Comparison of ENCODE assay signal across 9 cellular contexts in genomic region chr18:12038661-12039417, GRCh38. TPM values are rescaled to one million over a fixed set of nuclear protein-coding genes. Genes with fewer than 3 reads are reported as not detected.
DNase-seq lines count a peak whose midpoint lies in the region; ATAC-seq and TF ChIP-seq lines count a peak whose summit lies in the region.
"Had no signal": no experiment of that assay in that cellular context is flagged by ENCODE, and none has a peak within 500 bp of the region (broad histone marks: within the 10 kb centered on the region; RNA-seq: fewer than 3 reads in every experiment).

No MANE protein-coding gene starts in this region.

- peak; percentile 87 for ATAC-seq in GM19324 (IDR thresholded peaks at IDR 0.05; ENCODE audit: low FRiP score, unreplicated experiment)
- ATAC-seq in HG03521 (IDR thresholded peaks at IDR 0.05; ENCODE audit: unreplicated experiment): peak; percentile 73
- ATAC-seq in mucosa of descending colon: peak; percentile 98

- no peaks in the 10 kb centered on the region for H3F3A ChIP-seq in OCI-LY1 (ENCODE audit: insufficient read depth, low read length)

- H2AFZ ChIP-seq in OCI-LY1 (ENCODE audit: low read length): no peak overlapping the region

- H3K36me3 ChIP-seq in OCI-LY1 (ENCODE audit: insufficient read depth, low read length) (no peaks in the 10 kb centered on the region), mucosa of descending colon (ENCODE audit: low read depth) (no peaks in the 10 kb centered on the region)

- H3K4me1 ChIP-seq in OCI-LY1 (ENCODE audit: insufficient read depth, low read length, severe bottlenecking): peaks cover 4% of the 10 kb centered on the region
- no peaks in the 10 kb centered on the region for H3K4me1 ChIP-seq in mucosa of descending colon (ENCODE audit: low read depth)

- intact Hi-C loops in mucosa of descending colon (cut with DNase I, micrococcal nuclease): loop anchor here (2.0 to 5.0 kb wide), 2 partner anchors 100 to 102 kb away; no protein-coding TSS in a partner anchor

- H3K4me3 ChIP-seq in OCI-LY1 (ENCODE audit: low read depth, low read length, poor library complexity, severe bottlenecking) (peak overlapping the region; percentile 54), epithelial cell of proximal tubule (ENCODE audit: low read depth, low read length) (peak overlapping the region; percentile 64), mucosa of descending colon (no peak overlapping the region)

- no peaks in the 10 kb centered on the region for H3K9me2 ChIP-seq in OCI-LY1 (ENCODE audit: low read depth, low read length)

- H3K9me3 ChIP-seq in OCI-LY1 (ENCODE audit: low read length) (no peaks in the 10 kb centered on the region), mucosa of descending colon (no peaks in the 10 kb centered on the region)

- H3K27me3 ChIP-seq in OCI-LY1 (ENCODE audit: insufficient read depth, low read length): peaks cover 6% of the 10 kb centered on the region; the same call in 1 of the 2 replicates

- DNase-seq in C1 segment of cervical spinal cord (lab: John Stamatoyannopoulos, UW) (peak in 12 of 14 donors; percentile 32 to 82 (median 60)), activated T-cell treated with anti-CD3 and anti-CD28 coated beads for 4 hours (peak; percentile 62), epithelial cell of proximal tubule (ENCODE audit: low read depth) (no peak), mucosa of descending colon (peak; percentile 87 to 92 (median 87))
- DNase-seq in stimulated activated CD8-positive, alpha-beta memory T cell treated with anti-CD3 and anti-CD28 coated beads, Interleukin-2, amount 100 ng/mL, for 1 hour (ENCODE audit: low read depth in 2 of 2): peak; percentile 50 to 61

- peak; percentile 98 for TF ChIP-seq CTCF in OCI-LY1 (IDR thresholded peaks at IDR 0.05; ENCODE audit: low read length)
- TF ChIP-seq CTCF in epithelial cell of proximal tubule (conservative IDR thresholded peaks at IDR 0.05; ENCODE audit: low read depth, low read length): peak; percentile 87
- peak; percentile 95 for TF ChIP-seq CTCF in mucosa of descending colon (IDR thresholded peaks at IDR 0.05)

- H3K79me2 ChIP-seq in OCI-LY1 (ENCODE audit: insufficient read depth, low read length): no peaks in the 10 kb centered on the region

- peak overlapping the region; percentile 69 for H3K4me2 ChIP-seq in OCI-LY1 (ENCODE audit: low read length)

- no peaks in the 10 kb centered on the region for H4K20me1 ChIP-seq in OCI-LY1 (ENCODE audit: insufficient read depth, low read length)

- peak overlapping the region; percentile 19; the same call in 1 of the 2 replicates for H3K9ac ChIP-seq in OCI-LY1 (ENCODE audit: low read length)

- no peak overlapping the region for H3K27ac ChIP-seq in OCI-LY1 (ENCODE audit: low read depth, low read length, poor library complexity, severe bottlenecking)

RNA-seq across cellular contexts. Expression of gene ANKRD62, which starts 54.8 kb away (rescaled TPM):
- not detected in 2 replicates for total RNA-seq in epithelial cell of proximal tubule
- total RNA-seq in mucosa of descending colon: 1 to 10 TPM in 1 of 3 donors, under 1 TPM in 1, not detected in 1; 0.17 to 1.8 TPM
- total RNA-seq: activated CD8-positive, alpha-beta memory T cell treated with anti-CD3 and anti-CD28 coated beads for 36 hours had no signal

RNA-seq across cellular contexts. Expression of gene IMPA2, which starts 57.5 kb away (rescaled TPM):
- total RNA-seq in epithelial cell of proximal tubule: 59.0 and 89.9 TPM in 2 replicates
- total RNA-seq in mucosa of descending colon: 100 to 1,000 TPM in 2 of 3 donors, 10 to 100 TPM in 1; 58.0 to 152 (median 117) TPM
